16 cellular contexts compared by ENCODE assay signal in the genomic region with DNA sequence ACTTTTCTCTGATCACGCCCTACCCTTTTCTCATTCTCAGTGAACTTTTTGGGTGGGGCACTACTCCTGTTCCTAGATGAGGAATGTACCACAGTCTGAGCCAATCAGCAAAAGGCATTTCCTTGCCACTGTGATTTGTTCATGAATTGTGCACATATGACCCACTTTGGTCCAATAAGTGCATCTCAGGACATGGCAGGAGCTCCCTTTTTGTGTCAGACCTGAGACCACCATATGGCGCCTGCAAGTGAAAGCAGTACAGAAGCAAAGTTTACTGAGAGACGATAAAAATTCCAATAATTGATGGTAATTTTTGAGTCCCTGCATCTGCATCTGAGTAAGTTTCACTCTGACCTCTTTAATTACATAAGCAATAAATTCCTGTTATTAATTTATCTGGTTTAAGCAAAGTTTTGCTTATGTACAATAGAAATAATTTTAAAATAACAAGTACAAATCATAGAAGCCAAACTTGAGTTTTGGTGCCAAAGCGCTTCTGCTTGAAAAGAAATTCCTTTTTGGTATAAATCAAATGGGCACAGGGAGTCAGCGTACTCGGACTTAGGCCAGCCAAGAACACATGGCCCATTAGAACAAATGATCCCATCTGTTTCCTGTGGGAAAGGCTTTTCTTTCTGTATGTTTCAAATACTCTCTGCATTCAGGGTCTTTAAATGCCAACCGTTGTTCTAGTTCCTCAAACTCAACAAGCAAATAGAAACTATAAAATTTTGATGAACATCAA.
DNase-seq lines count a peak whose midpoint lies in the region; ATAC-seq and TF ChIP-seq lines count a peak whose summit lies in the region.
"Had no signal": no experiment of that assay in that cellular context is flagged by ENCODE, and none has a peak within 500 bp of the region (broad histone marks: within the 10 kb centered on the region; RNA-seq: fewer than 3 reads in every experiment).

No MANE protein-coding gene starts in this region.

- intact Hi-C loops in left ventricle myocardium superior (cut with micrococcal nuclease): no loop called here

- TF ChIP-seq CTCF in glutamatergic neuron (IDR thresholded peaks at IDR 0.05; ENCODE audit: partially characterized antibody, unreplicated experiment) (no peak), omental fat pad (IDR thresholded peaks at IDR 0.05) (no peak)

- no peaks in the 10 kb centered on the region for H3K27me3 Mint-ChIP-seq in glutamatergic neuron (ENCODE audit: unreplicated experiment)
- H3K27me3 Mint-ChIP-seq: B cell; CD4-positive, CD25-positive, alpha-beta regulatory T cell had no signal

- H3K4me3 Mint-ChIP-seq in glutamatergic neuron (ENCODE audit: unreplicated experiment): no peak overlapping the region
- H3K4me3 Mint-ChIP-seq: B cell; CD4-positive, CD25-positive, alpha-beta regulatory T cell; CD8-positive, alpha-beta T cell had no signal

- H3K9me3 Mint-ChIP-seq in glutamatergic neuron (ENCODE audit: unreplicated experiment): no peaks in the 10 kb centered on the region

- DNase-seq in G401 (ENCODE audit: low spot score): peak; percentile 93
- peak; percentile 19 for DNase-seq in NCI-H69 (lab: John Stamatoyannopoulos, UW)
- no peak for DNase-seq in glutamatergic neuron
- no peak for DNase-seq in NCI-H2107 (lab: John Stamatoyannopoulos, UW)
- no peak for DNase-seq in omental fat pad (ENCODE audit: low spot score)
- DNase-seq in left ventricle myocardium superior: no peak
- DNase-seq: Caco-2; CD4-positive, CD25-positive, alpha-beta regulatory T cell; CD8-positive, alpha-beta T cell; GDM1; GM23248; H7 had no signal

- peaks cover 4% of the 10 kb centered on the region for H3K4me1 Mint-ChIP-seq in glutamatergic neuron (ENCODE audit: low read depth, unreplicated experiment)
- H3K4me1 Mint-ChIP-seq: B cell; CD4-positive, CD25-positive, alpha-beta regulatory T cell had no signal

- peak overlapping the region; percentile 74 for H3K27ac Mint-ChIP-seq in glutamatergic neuron (ENCODE audit: unreplicated experiment)
- H3K27ac Mint-ChIP-seq: B cell; CD4-positive, CD25-positive, alpha-beta regulatory T cell; CD8-positive, alpha-beta T cell had no signal

- in situ Hi-C loops in G401 (cut with HindIII; ENCODE audit: low sequenced_read_pairs): no loop called here

- ATAC-seq in HG03196 (IDR thresholded peaks at IDR 0.05; ENCODE audit: unreplicated experiment): no peak
- ATAC-seq in omental fat pad (ENCODE audit: low FRiP score): no peak
- no peak for ATAC-seq in left ventricle myocardium superior
- ATAC-seq: CD8-positive, alpha-beta T cell; GM12878; HCT116 had no signal

- H3K36me3 Mint-ChIP-seq in glutamatergic neuron (ENCODE audit: unreplicated experiment): peaks cover 13% of the 10 kb centered on the region
- H3K36me3 Mint-ChIP-seq: CD4-positive, CD25-positive, alpha-beta regulatory T cell; CD8-positive, alpha-beta T cell had no signal

Comparison
In these comparisons a context has a peak if more than half of its experiments do, and no peak if none do; other contexts are left out.
1. DNase-seq: peak in G401 (single experiment) and NCI-H69 (single experiment); none in glutamatergic neuron (single experiment), NCI-H2107 (single experiment), omental fat pad (single experiment) and left ventricle myocardium superior (single experiment).